In genomic region chr10:86312701-86313270, GRCh38 we compare ENCODE assay signal across 18 cellular contexts. TPM values are rescaled to one million over a fixed set of nuclear protein-coding genes. Genes with fewer than 3 reads are reported as not detected.
DNase-seq lines count a peak whose midpoint lies in the region; ATAC-seq and TF ChIP-seq lines count a peak whose summit lies in the region.
"Had no signal": no experiment of that assay in that cellular context is flagged by ENCODE, and none has a peak within 500 bp of the region (broad histone marks: within the 10 kb centered on the region; RNA-seq: fewer than 3 reads in every experiment).

No MANE protein-coding gene starts in this region.

- H2AFZ ChIP-seq in H9 (ENCODE audit: low read length) = no peak overlapping the region

- H3K4me3 ChIP-seq in RWPE2 (ENCODE audit: severe bottlenecking) = no peak overlapping the region
- H3K4me3 ChIP-seq: breast epithelium, left lung had no signal

- TF ChIP-seq CTCF in H9 (conservative IDR thresholded peaks at IDR 0.05) = no peak
- no peak for TF ChIP-seq CTCF in RWPE2 (IDR thresholded peaks at IDR 0.05; ENCODE audit: poor library complexity, severe bottlenecking)
- no peak for TF ChIP-seq CTCF in glutamatergic neuron (IDR thresholded peaks at IDR 0.05; ENCODE audit: partially characterized antibody, unreplicated experiment)

- DNase-seq in H9 (peak; percentile 71), RWPE2 (ENCODE audit: low spot score) (peak; percentile 28), glutamatergic neuron (peak; percentile 14), posterior vena cava (ENCODE audit: low spot score) (peak; percentile 51), NCI-H128 (lab: John Stamatoyannopoulos, UW; ENCODE audit: unreplicated experiment) (no peak), T-helper 2 cell (no peak)
- DNase-seq: activated CD4-positive, alpha-beta memory T cell treated with anti-CD3 and anti-CD28 coated beads, Interleukin-2, amount 10 ng/mL, durations not matched to agents 7 days and 5 days; DMS153; GF-D8; IMR-90; NCI-H1105 treated with DMSO at 0.1 percent for 48 hours; NCI-H446 treated with DMSO at 0.1 percent for 48 hours; T1000 had no signal

- no peaks in the 10 kb centered on the region for H3K23me2 ChIP-seq in H9 (ENCODE audit: insufficient read length, low read depth, low read length, poor library complexity, severe bottlenecking)

- intact Hi-C loops in posterior vena cava (cut with DNase I) = no loop called here

- H3K27me3 ChIP-seq in H9 (ENCODE audit: insufficient read depth, low read length) (no peaks in the 10 kb centered on the region), RWPE2 (ENCODE audit: insufficient read depth, poor library complexity, severe bottlenecking) (no peaks in the 10 kb centered on the region)
- H3K27me3 ChIP-seq: breast epithelium, left lung had no signal

- H3K4me3 Mint-ChIP-seq in H9 (no peak overlapping the region; a peak in 1 of 5 replicates), glutamatergic neuron (ENCODE audit: unreplicated experiment) (no peak overlapping the region)
- H3K4me3 Mint-ChIP-seq: activated CD4-positive, alpha-beta memory T cell treated with anti-CD3 and anti-CD28 coated beads, Interleukin-2, amount 10 ng/mL, durations not matched to agents 7 days and 5 days; natural killer cell treated with Interleukin-12 subunit alpha and Interleukin-12 subunit beta and Interleukin-15 and Interleukin-18, amount 100 ng/mL, for 72 hours had no signal

- no peak overlapping the region for H2BK12ac ChIP-seq in H9 (ENCODE audit: insufficient read length, low read depth, low read length)

- H2BK120ac ChIP-seq in H9 (ENCODE audit: low read depth, low read length, poor library complexity, severe bottlenecking) = no peak overlapping the region

- H4K91ac ChIP-seq in H9 (ENCODE audit: insufficient read length, low read depth, low read length) = no peak overlapping the region

- H3K79me1 ChIP-seq in H9 (ENCODE audit: insufficient read depth, low read depth, low read length, poor library complexity, severe bottlenecking) = no peaks in the 10 kb centered on the region

- no peak overlapping the region for H2BK5ac ChIP-seq in H9 (ENCODE audit: insufficient read length, low read length)

- H3K23ac ChIP-seq in H9 (ENCODE audit: insufficient read length, low read depth, low read length) = no peak overlapping the region

- no peak overlapping the region for H3K4me2 ChIP-seq in H9 (ENCODE audit: insufficient read depth, insufficient read length, low read length)

- no peak overlapping the region for H4K5ac ChIP-seq in H9 (ENCODE audit: insufficient read length, low read depth, low read length)

- no peak overlapping the region for H4K8ac ChIP-seq in H9 (replicated peaks; ENCODE audit: insufficient read length, low read depth, low read length)

- H2BK15ac ChIP-seq in H9 (ENCODE audit: low read depth, low read length) = no peak overlapping the region

- H3K56ac ChIP-seq in H9 (ENCODE audit: insufficient read length, low read depth, low read length) = no peak overlapping the region

- H3K79me2 ChIP-seq in H9 (ENCODE audit: insufficient read depth, low read length) = no peaks in the 10 kb centered on the region

- H3K9me3 ChIP-seq in H9 (ENCODE audit: control insufficient read depth, low read depth, low read length) (no peaks in the 10 kb centered on the region), RWPE2 (ENCODE audit: severe bottlenecking) (no peaks in the 10 kb centered on the region)
- H3K9me3 ChIP-seq: breast epithelium, left lung had no signal

- no peak overlapping the region for H3K18ac ChIP-seq in H9 (ENCODE audit: insufficient read length, low read depth, low read length)

- no CpG with 5 or more reads among the region's 5 CpGs for WGBS in H9 (ENCODE audit: extremely low coverage, insufficient read length, low lambda C conversion rate)

- no peak overlapping the region for H3K4ac ChIP-seq in H9 (ENCODE audit: low read depth, low read length)

- no peaks in the 10 kb centered on the region for H3K36me3 ChIP-seq in RWPE2 (ENCODE audit: low read depth)
- H3K36me3 ChIP-seq: breast epithelium, left lung had no signal

- H3K9ac ChIP-seq in H9 (ENCODE audit: extremely low read depth, insufficient read length, low read length) = no peak overlapping the region

- no peaks in the 10 kb centered on the region; a peak in 1 of 5 replicates for H3K9me3 Mint-ChIP-seq in H9
- H3K9me3 Mint-ChIP-seq in glutamatergic neuron (ENCODE audit: unreplicated experiment) = peaks cover 7% of the 10 kb centered on the region
- H3K9me3 Mint-ChIP-seq: activated CD4-positive, alpha-beta memory T cell treated with anti-CD3 and anti-CD28 coated beads, Interleukin-2, amount 10 ng/mL, durations not matched to agents 7 days and 5 days; natural killer cell treated with Interleukin-12 subunit alpha and Interleukin-12 subunit beta and Interleukin-15 and Interleukin-18, amount 100 ng/mL, for 72 hours had no signal

- H3K27ac Mint-ChIP-seq in H9 = no peak overlapping the region
- H3K27ac Mint-ChIP-seq in glutamatergic neuron (ENCODE audit: unreplicated experiment) = no peak overlapping the region
- H3K27ac Mint-ChIP-seq: activated CD4-positive, alpha-beta memory T cell treated with anti-CD3 and anti-CD28 coated beads, Interleukin-2, amount 10 ng/mL, durations not matched to agents 7 days and 5 days; natural killer cell treated with Interleukin-12 subunit alpha and Interleukin-12 subunit beta and Interleukin-15 and Interleukin-18, amount 100 ng/mL, for 72 hours had no signal

- H2BK20ac ChIP-seq in H9 (ENCODE audit: low read depth, low read length, poor library complexity, severe bottlenecking) = no peak overlapping the region

- H3K27me3 Mint-ChIP-seq in H9 (ENCODE audit: low read depth) (peaks cover 16% of the 10 kb centered on the region), glutamatergic neuron (ENCODE audit: unreplicated experiment) (peaks cover 13% of the 10 kb centered on the region)
- H3K27me3 Mint-ChIP-seq: activated CD4-positive, alpha-beta memory T cell treated with anti-CD3 and anti-CD28 coated beads, Interleukin-2, amount 10 ng/mL, durations not matched to agents 7 days and 5 days had no signal

- H3K4me1 Mint-ChIP-seq in H9 = peaks cover 6 to 10% of the 10 kb centered on the region in 2 experiments
- peaks cover 11% of the 10 kb centered on the region for H3K4me1 Mint-ChIP-seq in glutamatergic neuron (ENCODE audit: low read depth, unreplicated experiment)
- H3K4me1 Mint-ChIP-seq: activated CD4-positive, alpha-beta memory T cell treated with anti-CD3 and anti-CD28 coated beads, Interleukin-2, amount 10 ng/mL, durations not matched to agents 7 days and 5 days had no signal

- no peak overlapping the region for H3K27ac ChIP-seq in H9 (ENCODE audit: insufficient read length, low read depth, low read length)
- no peak overlapping the region for H3K27ac ChIP-seq in RWPE2 (ENCODE audit: poor library complexity, severe bottlenecking)
- H3K27ac ChIP-seq: breast epithelium, left lung had no signal

- H4K20me1 ChIP-seq in H9 (ENCODE audit: control insufficient read depth, insufficient read depth, insufficient read length) = no peaks in the 10 kb centered on the region

- H3K4me1 ChIP-seq in H9 (ENCODE audit: insufficient read depth, low read length) (no peaks in the 10 kb centered on the region), RWPE2 (ENCODE audit: insufficient read depth, poor library complexity, severe bottlenecking) (no peaks in the 10 kb centered on the region)
- H3K4me1 ChIP-seq: breast epithelium, left lung had no signal

- H3K36me3 Mint-ChIP-seq in H9 (ENCODE audit: insufficient read depth in 1 of 3, low read depth in 3 of 3) (no peaks in the 10 kb centered on the region; a peak in 1 of 7 replicates), glutamatergic neuron (ENCODE audit: unreplicated experiment) (peaks cover 5% of the 10 kb centered on the region)
- H3K36me3 Mint-ChIP-seq: natural killer cell treated with Interleukin-12 subunit alpha and Interleukin-12 subunit beta and Interleukin-15 and Interleukin-18, amount 100 ng/mL, for 72 hours had no signal

- ATAC-seq in RWPE2 (ENCODE audit: low read depth) (no peak), HG02610 (IDR thresholded peaks at IDR 0.05; ENCODE audit: unreplicated experiment) (no peak)
- ATAC-seq: left lung; natural killer cell treated with Interleukin-12 subunit alpha and Interleukin-12 subunit beta and Interleukin-15 and Interleukin-18, amount 100 ng/mL, for 72 hours had no signal

- H3K14ac ChIP-seq in H9 (ENCODE audit: insufficient read depth, low read length) = no peak overlapping the region

- no peak overlapping the region for H3T11ph ChIP-seq in H9 (ENCODE audit: low read length)

- H2AK5ac ChIP-seq in H9 (ENCODE audit: insufficient read length, low read length) = no peak overlapping the region

RNA-seq across cellular contexts. Expression of gene GRID1, which starts 53.8 kb away (rescaled TPM):
- total RNA-seq in H9 (2021) (0.35 TPM in 1 of 2 replicates, not detected in the other), glutamatergic neuron (ENCODE audit: unreplicated experiment) (8.0 TPM), posterior vena cava (1 to 10 TPM; 4.4 to 5.6 TPM)
- total RNA-seq: activated CD4-positive, alpha-beta memory T cell treated with anti-CD3 and anti-CD28 coated beads, Interleukin-2, amount 10 ng/mL, durations not matched to agents 7 days and 5 days; endothelial cell of umbilical vein; IMR-90; natural killer cell treated with Interleukin-12 subunit alpha and Interleukin-12 subunit beta and Interleukin-15 and Interleukin-18, amount 100 ng/mL, for 72 hours had no signal

Comparison
In these comparisons a context has a peak if more than half of its experiments do, and no peak if none do; other contexts are left out.
1. DNase-seq: peak in H9 (single experiment), RWPE2 (single experiment), glutamatergic neuron (single experiment) and posterior vena cava (single experiment); none in NCI-H128 (single experiment) and T-helper 2 cell (0 of 5).